ENCODE assay signal across 8 cellular contexts in the genomic region with DNA sequence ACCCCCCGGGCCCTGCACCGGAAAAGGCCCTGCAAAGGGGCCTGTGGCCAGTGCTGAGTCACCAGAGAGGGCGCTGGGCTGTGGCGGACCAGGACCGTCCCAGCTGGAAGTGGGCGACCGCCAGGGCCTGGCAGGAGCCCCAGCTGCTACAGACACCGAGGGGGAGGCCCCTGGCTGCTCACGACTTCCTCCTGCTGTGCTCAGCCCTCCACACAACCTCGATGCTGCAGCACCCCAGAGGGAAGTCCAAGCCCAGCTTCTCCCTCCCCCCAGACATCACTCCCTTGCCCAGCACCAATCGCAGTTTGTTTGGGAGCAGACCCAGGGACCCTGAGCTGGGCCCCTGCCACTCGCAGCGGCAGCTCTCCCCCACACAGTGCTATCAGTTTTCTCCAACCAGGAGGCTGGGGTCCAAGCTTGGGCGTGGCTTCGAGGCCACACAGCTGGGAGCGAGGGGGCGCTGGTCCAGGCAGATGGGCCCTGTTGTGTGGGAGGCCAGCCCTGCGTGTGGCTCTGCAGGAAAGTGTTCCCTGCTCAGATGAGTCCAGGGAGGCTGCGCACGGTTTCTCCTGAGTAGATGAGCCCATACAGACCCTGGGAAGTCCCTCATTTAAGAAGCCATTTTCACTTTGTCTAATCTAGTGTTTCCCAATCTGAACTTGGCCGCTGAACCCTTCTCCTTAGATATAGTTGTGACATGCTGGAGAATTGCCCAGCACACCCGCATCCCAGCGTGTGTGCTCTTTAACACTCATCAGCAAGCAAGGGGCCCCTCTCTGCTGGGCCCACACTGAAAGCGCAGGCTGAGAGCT. TPM values are rescaled to one million over a fixed set of nuclear protein-coding genes. Genes with fewer than 3 reads are reported as not detected.
DNase-seq lines count a peak whose midpoint lies in the region; ATAC-seq and TF ChIP-seq lines count a peak whose summit lies in the region.

No MANE protein-coding gene starts in this region.

- H3K9me3 Mint-ChIP-seq in activated B cell treated with CpG ODN at 0.5 μM for 24 hours (no peaks in the 10 kb centered on the region), endodermal cell (no peaks in the 10 kb centered on the region)

- H3K27ac ChIP-seq in GM23248 (peak overlapping the region; percentile 66), KMS-11 (peak overlapping the region; percentile 83), endodermal cell (ENCODE audit: low read depth, low read length) (peak overlapping the region; percentile 79), mesodermal cell (ENCODE audit: low read depth, low read length, severe bottlenecking) (peak overlapping the region; percentile 93)

- peaks cover 6% of the 10 kb centered on the region; the same call in 1 of the 2 replicates for H3F3A ChIP-seq in GM23248 (ENCODE audit: insufficient read depth)

- H3K27me3 ChIP-seq in GM23248 (replicated peaks; ENCODE audit: insufficient read depth) (no peaks in the 10 kb centered on the region), KMS-11 (ENCODE audit: insufficient read depth, low read depth) (no peaks in the 10 kb centered on the region), endodermal cell (ENCODE audit: control insufficient read depth, insufficient read depth, low read length, poor library complexity, severe bottlenecking) (no peaks in the 10 kb centered on the region)

- POLR2A ChIA-PET in activated B cell treated with CpG ODN at 0.5 μM for 24 hours (lab: Charles Lee), result interaction anchor here (0.5 to 5.5 kb wide), 22 partner anchors 8 to 1132 kb away, joined by 3 to 104 read pairs (median 6); partner anchors contain the start of genes GGA1, LGALS1, NOL12 and PDXP

- H3K4me3 Mint-ChIP-seq in activated B cell treated with CpG ODN at 0.5 μM for 24 hours, result peak overlapping the region; percentile 74
- peak overlapping the region; percentile 34 for H3K4me3 Mint-ChIP-seq in endodermal cell

- no peaks in the 10 kb centered on the region for H4K20me1 ChIP-seq in GM23248 (ENCODE audit: insufficient read depth)
- no peaks in the 10 kb centered on the region for H4K20me1 ChIP-seq in KMS-11 (ENCODE audit: insufficient read depth)

- peak overlapping the region; percentile 71 for H3K4me2 ChIP-seq in GM23248 (ENCODE audit: unreplicated experiment)
- peak overlapping the region; percentile 79 for H3K4me2 ChIP-seq in KMS-11

- H3K9me2 ChIP-seq in GM23248 (ENCODE audit: insufficient read depth), result no peaks in the 10 kb centered on the region

- H3K36me3 ChIP-seq in GM23248 (ENCODE audit: low read depth) (no peaks in the 10 kb centered on the region), KMS-11 (ENCODE audit: insufficient read depth) (no peaks in the 10 kb centered on the region), endodermal cell (ENCODE audit: control insufficient read depth, insufficient read depth, low read length) (peaks cover 10% of the 10 kb centered on the region), mesodermal cell (ENCODE audit: control insufficient read depth, insufficient read depth, low read length) (peaks cover 15% of the 10 kb centered on the region)

- in situ Hi-C loops in GM23248 (cut with MboI), result no loop called here

- H3K4me3 ChIP-seq in GM23248 (peak overlapping the region; percentile 47; the same call in 1 of the 2 replicates), KMS-11 (IDR thresholded peaks at IDR 0.05; ENCODE audit: insufficient read depth, low read depth, low read length) (no peak overlapping the region), endodermal cell (ENCODE audit: low read length) (no peak overlapping the region), mesodermal cell (ENCODE audit: extremely low read depth, insufficient read depth, low read length, poor library complexity, severe bottlenecking) (no peak overlapping the region)

- H3K4me1 Mint-ChIP-seq in activated B cell treated with CpG ODN at 0.5 μM for 24 hours (peaks cover 68% of the 10 kb centered on the region), endodermal cell (peaks cover 25% of the 10 kb centered on the region)

- H3K9me3 ChIP-seq in GM23248 (ENCODE audit: low read depth), result no peaks in the 10 kb centered on the region
- H3K9me3 ChIP-seq in endodermal cell (ENCODE audit: control insufficient read depth, low read length), result no peaks in the 10 kb centered on the region
- H3K9me3 ChIP-seq in mesodermal cell (ENCODE audit: control insufficient read depth, low read length), result no peaks in the 10 kb centered on the region

- CTCF ChIA-PET in activated B cell treated with CpG ODN at 0.5 μM for 24 hours (lab: Charles Lee), result interaction anchor here (1.4 to 5.2 kb wide), 6 partner anchors 8 to 52 kb away, joined by 5 to 63 read pairs (median 18); partner anchors contain the start of genes GGA1, LGALS1 and NOL12

- H3K36me3 Mint-ChIP-seq in activated B cell treated with CpG ODN at 0.5 μM for 24 hours (ENCODE audit: low read depth), result peaks cover 32% of the 10 kb centered on the region
- no peaks in the 10 kb centered on the region for H3K36me3 Mint-ChIP-seq in endodermal cell (ENCODE audit: low read depth)

- WGBS in GM23248 (ENCODE audit: low coverage in 1 of 2, low lambda C conversion rate in 2 of 2, missing lambda C conversion rate in 2 of 2), 2 experiments, result 4% methylated on average over 23 to 24 of the region's 24 CpGs
- WGBS in endodermal cell (ENCODE audit: insufficient coverage in 1 of 2, insufficient read length in 1 of 2), 2 experiments, result 40 to 48% methylated on average over 10 to 24 of the region's 24 CpGs
- 18 to 23% methylated on average over 20 to 21 of the region's 24 CpGs for WGBS in mesodermal cell (ENCODE audit: insufficient coverage in 2 of 2), 2 experiments

- peak; percentile 33; the same call in 2 of the 3 replicates for TF ChIP-seq CTCF in GM12872 (IDR thresholded peaks at IDR 0.05; ENCODE audit: insufficient read depth, low read depth, low read length)
- TF ChIP-seq CTCF in KMS-11 (conservative IDR thresholded peaks at IDR 0.05; ENCODE audit: low read depth, low read length), result no peak
- no peak for TF ChIP-seq CTCF in activated B cell treated with CpG ODN at 0.5 μM for 24 hours (IDR thresholded peaks at IDR 0.05)
- TF ChIP-seq CTCF in endodermal cell (conservative IDR thresholded peaks at IDR 0.05), result peak; percentile 30

- H3K27ac Mint-ChIP-seq in activated B cell treated with CpG ODN at 0.5 μM for 24 hours (peak overlapping the region; percentile 93), endodermal cell (peak overlapping the region; percentile 88)

- H3K79me2 ChIP-seq in GM23248 (ENCODE audit: insufficient read depth) (no peaks in the 10 kb centered on the region), KMS-11 (ENCODE audit: insufficient read depth, low read depth) (no peaks in the 10 kb centered on the region)

- H3K27me3 Mint-ChIP-seq in activated B cell treated with CpG ODN at 0.5 μM for 24 hours (no peaks in the 10 kb centered on the region), endodermal cell (ENCODE audit: insufficient read depth) (no peaks in the 10 kb centered on the region)

- intact Hi-C loops in activated B cell treated with CpG ODN at 0.5 μM for 24 hours (cut with micrococcal nuclease), result loop anchor here (1.0 to 10.0 kb wide), 7 partner anchors 9 to 211 kb away; partner anchors contain the start of genes ANKRD54, EIF3L, GGA1 and PDXP

- H2AFZ ChIP-seq in GM23248 (peak overlapping the region; percentile 52), KMS-11 (ENCODE audit: low read depth) (peak overlapping the region; percentile 17; the same call in 1 of the 2 replicates)

- H3K9ac ChIP-seq in GM23248, result peak overlapping the region; percentile 68
- peak overlapping the region; percentile 41; the same call in 1 of the 2 replicates for H3K9ac ChIP-seq in KMS-11
- no peak overlapping the region for H3K9ac ChIP-seq in endodermal cell (ENCODE audit: extremely low read depth, low read length, poor library complexity, severe bottlenecking)

- DNase-seq in GM23248, result peak; percentile 87
- peak; percentile 69 for DNase-seq in activated B cell treated with CpG ODN at 0.5 μM for 24 hours
- DNase-seq in endodermal cell, result peak; percentile 89
- peak; percentile 51 for DNase-seq in stimulated activated naive CD4-positive, alpha-beta T cell treated with Interleukin-2 at 50 U/mL for 16 hours (lab: John Stamatoyannopoulos, UW)
- DNase-seq in NCI-H526 treated with DMSO at 0.1 percent for 48 hours (lab: John Stamatoyannopoulos, UW), result no peak

- peak; percentile 78 for ATAC-seq in activated B cell treated with CpG ODN at 0.5 μM for 24 hours (ENCODE audit: low read depth)

- H3K4me1 ChIP-seq in GM23248 (ENCODE audit: insufficient read depth) (peaks cover 22% of the 10 kb centered on the region), KMS-11 (ENCODE audit: low read depth, poor library complexity, severe bottlenecking) (peaks cover 70% of the 10 kb centered on the region), endodermal cell (ENCODE audit: control insufficient read depth, insufficient read depth, low read length) (peaks cover 7% of the 10 kb centered on the region), mesodermal cell (ENCODE audit: control insufficient read depth, insufficient read depth, low read length, poor library complexity, severe bottlenecking) (peaks cover 55% of the 10 kb centered on the region)

RNA-seq across cellular contexts. Expression of gene SH3BP1, which starts 5.6 kb away (rescaled TPM):
- total RNA-seq in GM23248 (2014; rRNA removed; shearing (Covaris generic)), result 2.4 and 9.9 TPM in 2 replicates
- 0.81 and 0.89 TPM in 2 replicates for polyA plus RNA-seq in GM23248 (2016; fragmentation: Nextera tagmentation; extraction: Ambion mirVana)
- total RNA-seq in activated B cell treated with CpG ODN at 0.5 μM for 24 hours (87.9 and 88.4 TPM in 2 replicates), endodermal cell (10 to 100 TPM; 37.7 to 38.6 TPM)
- polyA plus RNA-seq in endodermal cell (2013, experiment 1 of 2), result 15.7 TPM
- 14.3 TPM for polyA plus RNA-seq in endodermal cell (2013, experiment 2 of 2)
- 38.7 TPM for polyA plus RNA-seq in mesodermal cell (2013, experiment 1 of 2)
- 31.5 TPM for polyA plus RNA-seq in mesodermal cell (2013, experiment 2 of 2)

RNA-seq across cellular contexts. Expression of gene PDXP, which starts 24.6 kb away (rescaled TPM):
- total RNA-seq in GM23248 (2014; rRNA removed; shearing (Covaris generic)), result 17.5 and 17.7 TPM in 2 replicates
- polyA plus RNA-seq in GM23248 (2016; fragmentation: Nextera tagmentation; extraction: Ambion mirVana), result 1.9 and 2.1 TPM in 2 replicates
- total RNA-seq in activated B cell treated with CpG ODN at 0.5 μM for 24 hours (17.7 and 22.6 TPM in 2 replicates), endodermal cell (10 to 100 TPM; 23.5 to 29.3 TPM)
- 40.4 TPM for polyA plus RNA-seq in endodermal cell (2013, experiment 1 of 2)
- polyA plus RNA-seq in endodermal cell (2013, experiment 2 of 2), result 40.7 TPM
- 21.0 TPM for polyA plus RNA-seq in mesodermal cell (2013, experiment 1 of 2)
- 15.1 TPM for polyA plus RNA-seq in mesodermal cell (2013, experiment 2 of 2)

RNA-seq across cellular contexts. Expression of gene GGA1, which starts 25.3 kb away (rescaled TPM):
- total RNA-seq in GM23248 (2014; rRNA removed; shearing (Covaris generic)), result 29.7 and 36.9 TPM in 2 replicates
- 29.7 and 29.9 TPM in 2 replicates for polyA plus RNA-seq in GM23248 (2016; fragmentation: Nextera tagmentation; extraction: Ambion mirVana)
- total RNA-seq in activated B cell treated with CpG ODN at 0.5 μM for 24 hours (102 and 126 TPM in 2 replicates), endodermal cell (10 to 100 TPM; 87.5 TPM)
- polyA plus RNA-seq in endodermal cell (2013, experiment 1 of 2), result 60.0 TPM
- 56.4 TPM for polyA plus RNA-seq in endodermal cell (2013, experiment 2 of 2)
- 54.8 TPM for polyA plus RNA-seq in mesodermal cell (2013, experiment 1 of 2)
- polyA plus RNA-seq in mesodermal cell (2013, experiment 2 of 2), result 44.0 TPM

RNA-seq across cellular contexts. Expression of gene LGALS1, which starts 41.5 kb away (rescaled TPM):
- total RNA-seq in GM23248 (2014; rRNA removed; shearing (Covaris generic)), result 5,290 and 7,830 TPM in 2 replicates
- polyA plus RNA-seq in GM23248 (2016; fragmentation: Nextera tagmentation; extraction: Ambion mirVana), result 6,727 and 6,984 TPM in 2 replicates
- total RNA-seq in activated B cell treated with CpG ODN at 0.5 μM for 24 hours (230 and 254 TPM in 2 replicates), endodermal cell (10 to 100 TPM; 10.4 to 16.0 TPM)
- 126 TPM for polyA plus RNA-seq in endodermal cell (2013, experiment 1 of 2)
- polyA plus RNA-seq in endodermal cell (2013, experiment 2 of 2), result 131 TPM
- polyA plus RNA-seq in mesodermal cell (2013, experiment 1 of 2), result 1,236 TPM
- 1,057 TPM for polyA plus RNA-seq in mesodermal cell (2013, experiment 2 of 2)

RNA-seq across cellular contexts. Expression of gene NOL12, which starts 52.2 kb away (rescaled TPM):
- total RNA-seq in GM23248 (2014; rRNA removed; shearing (Covaris generic)), result 4.9 and 19.1 TPM in 2 replicates
- 24.9 and 25.1 TPM in 2 replicates for polyA plus RNA-seq in GM23248 (2016; fragmentation: Nextera tagmentation; extraction: Ambion mirVana)
- total RNA-seq in activated B cell treated with CpG ODN at 0.5 μM for 24 hours, result 39.0 and 39.8 TPM in 2 replicates
- total RNA-seq in endodermal cell, result 10 to 100 TPM; 21.9 to 26.8 TPM
- 28.1 TPM for polyA plus RNA-seq in endodermal cell (2013, experiment 1 of 2)
- 24.4 TPM for polyA plus RNA-seq in endodermal cell (2013, experiment 2 of 2)
- polyA plus RNA-seq in mesodermal cell (2013, experiment 1 of 2), result 13.9 TPM
- polyA plus RNA-seq in mesodermal cell (2013, experiment 2 of 2), result 13.0 TPM

Comparison
In these comparisons a context has a peak if more than half of its experiments do, and no peak if none do; other contexts are left out.
1. CTCF ChIP-seq: peak in GM12872 (single experiment) and endodermal cell (single experiment); none in KMS-11 (single experiment) and activated B cell treated with CpG ODN at 0.5 μM for 24 hours (single experiment).
2. Peak in every context shown above with its lines, with median percentiles within 50 percentile points of each other: H3K27ac ChIP-seq.